In genomic region chr22:23225724-23226496, GRCh38 we compare ENCODE assay signal across 9 cellular contexts. TPM values are rescaled to one million over a fixed set of nuclear protein-coding genes. Genes with fewer than 3 reads are reported as not detected.
DNase-seq lines count a peak whose midpoint lies in the region; ATAC-seq and TF ChIP-seq lines count a peak whose summit lies in the region.
"Had no signal": no experiment of that assay in that cellular context is flagged by ENCODE, and none has a peak within 500 bp of the region (broad histone marks: within the 10 kb centered on the region; RNA-seq: fewer than 3 reads in every experiment).

No MANE protein-coding gene starts in this region.

- POLR2A ChIA-PET in OCI-LY7 (lab: Charles Lee) = interaction anchor here (1.2 kb wide), 1 partner anchor 12 kb away, joined by 5 read pairs; no protein-coding TSS in a partner anchor

- WGBS in right cardiac atrium = 30% methylated on average over 8 of the region's 8 CpGs

- no peak for ATAC-seq in activated CD8-positive, alpha-beta memory T cell treated with anti-CD3 and anti-CD28 coated beads, Interleukin-2, amount 10 ng/mL, durations not matched to agents 7 days and 5 days
- peak; percentile 76 to 90 for ATAC-seq in right cardiac atrium

- no peak overlapping the region for H3K4me2 ChIP-seq in OCI-LY7 (ENCODE audit: low read length)

- no peaks in the 10 kb centered on the region for H3K9me3 ChIP-seq in right cardiac atrium (ENCODE audit: control insufficient read depth, low read length)
- peaks cover 0 to 11% (median 7%) of the 10 kb centered on the region in 3 donors for H3K9me3 ChIP-seq in tibial artery
- peaks cover 19% of the 10 kb centered on the region for H3K9me3 ChIP-seq in OCI-LY7 (ENCODE audit: low read length)

- no peaks in the 10 kb centered on the region for H4K20me1 ChIP-seq in OCI-LY7 (ENCODE audit: insufficient read depth, low read length)

- peaks cover 38% of the 10 kb centered on the region for H3K4me1 ChIP-seq in right cardiac atrium (ENCODE audit: control insufficient read depth, insufficient read depth, low read length)
- peaks cover 0 to 78% (median 53%) of the 10 kb centered on the region in 4 donors for H3K4me1 ChIP-seq in tibial artery
- H3K4me1 ChIP-seq in OCI-LY7 (ENCODE audit: insufficient read depth, low read length, poor library complexity, severe bottlenecking) = peaks cover 7% of the 10 kb centered on the region

- no peak overlapping the region for H3K4me3 Mint-ChIP-seq in activated CD8-positive, alpha-beta memory T cell treated with anti-CD3 and anti-CD28 coated beads, Interleukin-2, amount 10 ng/mL, durations not matched to agents 7 days and 5 days
- peak overlapping the region; percentile 53 for H3K4me3 Mint-ChIP-seq in activated naive CD4-positive, alpha-beta T cell treated with anti-CD3 and anti-CD28 coated beads, Interleukin-2, amount 50 U/mL, for 24 hours

- H3K27ac Mint-ChIP-seq in activated CD8-positive, alpha-beta memory T cell treated with anti-CD3 and anti-CD28 coated beads, Interleukin-2, amount 10 ng/mL, durations not matched to agents 7 days and 5 days = peak overlapping the region; percentile 58
- peak overlapping the region; percentile 60 for H3K27ac Mint-ChIP-seq in activated naive CD4-positive, alpha-beta T cell treated with anti-CD3 and anti-CD28 coated beads, Interleukin-2, amount 50 U/mL, for 24 hours

- no peak for DNase-seq in activated CD8-positive, alpha-beta memory T cell treated with anti-CD3 and anti-CD28 coated beads, Interleukin-2, amount 10 ng/mL, durations not matched to agents 7 days and 5 days
- DNase-seq in activated CD8-positive, alpha-beta memory T cell treated with anti-CD3 and anti-CD28 coated beads for 24 hours = no peak
- DNase-seq in right cardiac atrium = peak; percentile 83 to 86 (median 83)
- peak; percentile 78 to 91 for DNase-seq in tibial artery
- no peak for DNase-seq in OCI-LY7 (ENCODE audit: low spot score)
- DNase-seq in NCI-H1092 treated with DMSO at 0.1 percent for 48 hours (lab: John Stamatoyannopoulos, UW) = no peak
- no peak for DNase-seq in DMS79 (lab: John Stamatoyannopoulos, UW)
- DNase-seq: NCI-H526 had no signal

- no TSS peak for BruUV-seq in OCI-LY7 (replicated peaks; lab: Mats Ljungman, UMichigan)

- H3K79me2 ChIP-seq in OCI-LY7 (ENCODE audit: insufficient read depth, low read depth, low read length) = peaks cover 23% of the 10 kb centered on the region; the same call in 1 of the 2 replicates

- intact Hi-C loops in right cardiac atrium (cut with DNase I) = loop anchor here in 1 of 4 donors (5.0 kb wide), 1 partner anchor 51 kb away; no protein-coding TSS in a partner anchor
- intact Hi-C loops in tibial artery (cut with DNase I; ENCODE audit: low total_unique reads) = no loop called here
- intact Hi-C loops in OCI-LY7 (cut with micrococcal nuclease; ENCODE audit: unreplicated experiment) = no loop called here

- H3K4me1 Mint-ChIP-seq in activated CD8-positive, alpha-beta memory T cell treated with anti-CD3 and anti-CD28 coated beads, Interleukin-2, amount 10 ng/mL, durations not matched to agents 7 days and 5 days = peaks cover 22% of the 10 kb centered on the region
- H3K4me1 Mint-ChIP-seq in activated naive CD4-positive, alpha-beta T cell treated with anti-CD3 and anti-CD28 coated beads, Interleukin-2, amount 50 U/mL, for 24 hours = peaks cover 87% of the 10 kb centered on the region

- H3K4me3 ChIP-seq in right cardiac atrium (ENCODE audit: low read length) (no peak overlapping the region), tibial artery (no peak overlapping the region), OCI-LY7 (ENCODE audit: low read depth, low read length, poor library complexity, severe bottlenecking) (no peak overlapping the region)

- H3K27ac ChIP-seq in right cardiac atrium (ENCODE audit: low read length) (peak overlapping the region; percentile 87), tibial artery (peak overlapping the region; percentile 72 to 75), OCI-LY7 (ENCODE audit: low read depth, low read length, poor library complexity, severe bottlenecking) (no peak overlapping the region)

- CTCF ChIA-PET in activated CD8-positive, alpha-beta memory T cell treated with anti-CD3 and anti-CD28 coated beads, Interleukin-2, amount 10 ng/mL, durations not matched to agents 7 days and 5 days (lab: Charles Lee) = interaction anchor here (0.6 to 1.2 kb wide), 4 partner anchors 9 to 97 kb away, joined by 3 to 4 read pairs (median 3); no protein-coding TSS in a partner anchor
- CTCF ChIA-PET in OCI-LY7 (lab: Charles Lee; ENCODE audit: unreplicated experiment) = no interaction called here

- H3K9me3 Mint-ChIP-seq in activated CD8-positive, alpha-beta memory T cell treated with anti-CD3 and anti-CD28 coated beads, Interleukin-2, amount 10 ng/mL, durations not matched to agents 7 days and 5 days (ENCODE audit: low read depth) = peaks cover 14% of the 10 kb centered on the region
- H3K9me3 Mint-ChIP-seq in activated naive CD4-positive, alpha-beta T cell treated with anti-CD3 and anti-CD28 coated beads, Interleukin-2, amount 50 U/mL, for 24 hours = peaks cover 6% of the 10 kb centered on the region

- no peaks in the 10 kb centered on the region for H3K27me3 Mint-ChIP-seq in activated CD8-positive, alpha-beta memory T cell treated with anti-CD3 and anti-CD28 coated beads, Interleukin-2, amount 10 ng/mL, durations not matched to agents 7 days and 5 days
- H3K27me3 Mint-ChIP-seq in activated naive CD4-positive, alpha-beta T cell treated with anti-CD3 and anti-CD28 coated beads, Interleukin-2, amount 50 U/mL, for 24 hours = no peaks in the 10 kb centered on the region

- H2AFZ ChIP-seq in OCI-LY7 (ENCODE audit: low read length) = no peak overlapping the region

- peaks cover 19% of the 10 kb centered on the region for H3K36me3 Mint-ChIP-seq in activated CD8-positive, alpha-beta memory T cell treated with anti-CD3 and anti-CD28 coated beads, Interleukin-2, amount 10 ng/mL, durations not matched to agents 7 days and 5 days
- peaks cover 13% of the 10 kb centered on the region for H3K36me3 Mint-ChIP-seq in activated naive CD4-positive, alpha-beta T cell treated with anti-CD3 and anti-CD28 coated beads, Interleukin-2, amount 50 U/mL, for 24 hours

- H3K9me2 ChIP-seq in OCI-LY7 (ENCODE audit: insufficient read depth, low read length) = no peaks in the 10 kb centered on the region

- H3K36me3 ChIP-seq in tibial artery (no peaks in the 10 kb centered on the region), OCI-LY7 (ENCODE audit: insufficient read depth, low read length) (peaks cover 27% of the 10 kb centered on the region)

- no peak for TF ChIP-seq CTCF in tibial artery (IDR thresholded peaks at IDR 0.05)
- TF ChIP-seq CTCF in OCI-LY7 (conservative IDR thresholded peaks at IDR 0.05; ENCODE audit: low read length) = no peak

- H3K27me3 ChIP-seq in right cardiac atrium (ENCODE audit: control insufficient read depth, insufficient read depth) (no peaks in the 10 kb centered on the region), tibial artery (no peaks in the 10 kb centered on the region)

RNA-seq across cellular contexts. Expression of gene BCR, which starts 45.6 kb away (rescaled TPM):
- total RNA-seq in activated CD8-positive, alpha-beta memory T cell treated with anti-CD3 and anti-CD28 coated beads, Interleukin-2, amount 10 ng/mL, durations not matched to agents 7 days and 5 days = 10 to 100 TPM; 20.6 to 40.2 TPM
- total RNA-seq in right cardiac atrium (10 to 100 TPM; 35.4 to 48.0 (median 36.6) TPM), OCI-LY7 (2022) (38.7 and 42.2 TPM in 2 replicates)
- 18.3 TPM for polyA plus RNA-seq in right cardiac atrium
- total RNA-seq in OCI-LY7 (2014; rRNA removed; shearing (Covaris generic)) = 46.5 and 51.3 TPM in 2 replicates

Comparison
In these comparisons a context has a peak if more than half of its experiments do, and no peak if none do; other contexts are left out.
1. DNase-seq: peak in right cardiac atrium (3 of 3) and tibial artery (2 of 2); none in activated CD8-positive, alpha-beta memory T cell treated with anti-CD3 and anti-CD28 coated beads, Interleukin-2, amount 10 ng/mL, durations not matched to agents 7 days and 5 days (single experiment), activated CD8-positive, alpha-beta memory T cell treated with anti-CD3 and anti-CD28 coated beads for 24 hours (single experiment), OCI-LY7 (single experiment), NCI-H1092 treated with DMSO at 0.1 percent for 48 hours (single experiment) and DMS79 (single experiment).